Comparison of ENCODE assay signal across 8 cellular contexts in the genomic region with DNA sequence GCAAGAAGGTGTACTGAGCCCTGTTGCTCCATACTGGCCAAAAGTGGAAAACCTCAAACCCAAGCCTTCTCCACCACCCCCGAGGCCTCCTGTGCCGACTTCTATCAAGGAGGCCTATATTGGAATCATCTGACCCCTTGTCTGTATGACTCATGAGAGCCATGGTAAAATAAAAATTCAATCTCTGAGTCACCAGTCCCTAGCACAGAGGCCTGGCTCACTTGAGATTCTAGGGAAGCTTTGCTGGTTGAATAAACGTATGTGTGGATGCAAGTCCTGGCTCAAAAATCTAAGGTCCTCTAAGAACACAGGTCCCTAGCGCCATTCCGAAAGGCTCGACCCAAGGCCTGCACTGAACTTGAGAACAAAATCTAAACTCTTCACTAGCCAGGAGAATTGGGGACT. TPM values are rescaled to one million over a fixed set of nuclear protein-coding genes. Genes with fewer than 3 reads are reported as not detected.
A peak's percentile ranks its signal among the peaks of the same experiment; 100 is the strongest.
DNase-seq lines count a peak whose midpoint lies in the region; TF ChIP-seq lines count a peak whose summit lies in the region.

No MANE protein-coding gene starts in this region.

- H3K9me3 ChIP-seq in esophagus muscularis mucosa (no peaks in the 10 kb centered on the region), sigmoid colon (no peaks in the 10 kb centered on the region)

- in situ Hi-C loops in SK-MEL-5 (cut with HindIII; ENCODE audit: low pct_unique_long_range_greater_than_20kb, low sequenced_read_pairs) = no loop called here

- TF ChIP-seq EP300 in esophagus muscularis mucosa (IDR thresholded peaks at IDR 0.05) (no peak), sigmoid colon (IDR thresholded peaks at IDR 0.05) (no peak)

- H3K27me3 Mint-ChIP-seq in glutamatergic neuron (ENCODE audit: unreplicated experiment) = no peaks in the 10 kb centered on the region

- intact Hi-C loops in esophagus muscularis mucosa (cut with DNase I) = no loop called here
- intact Hi-C loops in sigmoid colon (cut with DNase I) = no loop called here

- H3K4me1 ChIP-seq in esophagus muscularis mucosa (peaks cover 19 to 72% (median 70%) of the 10 kb centered on the region in 4 donors), sigmoid colon (peaks cover 0 to 48% (median 39%) of the 10 kb centered on the region in 4 donors)

- no peak for TF ChIP-seq POLR2A in esophagus muscularis mucosa (IDR thresholded peaks at IDR 0.05; ENCODE audit: low read depth)
- no peak for TF ChIP-seq POLR2A in sigmoid colon (IDR thresholded peaks at IDR 0.05)

- H3K27me3 ChIP-seq in esophagus muscularis mucosa (peaks cover 0 to 1% (median 0%) of the 10 kb centered on the region in 4 donors), sigmoid colon (no peaks in the 10 kb centered on the region)

- H3K27ac ChIP-seq in esophagus muscularis mucosa (replicated peaks in 1 of 4) = peak overlapping the region; percentile 84 to 86 (median 86)
- H3K27ac ChIP-seq in sigmoid colon = peak overlapping the region; percentile 59 to 86 (median 81)

- peak; percentile 87 for DNase-seq in EL
- DNase-seq in SK-MEL-5 (ENCODE audit: low read depth, low spot score) = peak; percentile 84
- peak; percentile 74 for DNase-seq in esophagus muscularis mucosa (ENCODE audit: extremely low spot score)
- no peak for DNase-seq in sigmoid colon
- DNase-seq in SW 1271 (lab: John Stamatoyannopoulos, UW) = no peak
- DNase-seq in glutamatergic neuron = no peak
- no peak for DNase-seq in NCI-H1436 treated with DMSO at 0.1 percent for 48 hours (lab: John Stamatoyannopoulos, UW)
- no peak for DNase-seq in NCI-H2227 treated with DMSO at 0.1 percent for 48 hours (lab: John Stamatoyannopoulos, UW)

- 71% methylated on average over 6 of the region's 6 CpGs for WGBS in esophagus muscularis mucosa
- 78 to 87% methylated on average over 6 of the region's 6 CpGs for WGBS in sigmoid colon, 2 donors

- no peak overlapping the region for H3K4me3 ChIP-seq in esophagus muscularis mucosa
- no peak overlapping the region for H3K4me3 ChIP-seq in sigmoid colon

- H3K9me3 Mint-ChIP-seq in glutamatergic neuron (ENCODE audit: unreplicated experiment) = no peaks in the 10 kb centered on the region

- peaks cover 6% of the 10 kb centered on the region for H3K36me3 Mint-ChIP-seq in glutamatergic neuron (ENCODE audit: unreplicated experiment)

- TF ChIP-seq CTCF in esophagus muscularis mucosa (IDR thresholded peaks at IDR 0.05) (no peak), sigmoid colon (IDR thresholded peaks at IDR 0.05) (no peak), glutamatergic neuron (IDR thresholded peaks at IDR 0.05; ENCODE audit: partially characterized antibody, unreplicated experiment) (no peak)

- H3K36me3 ChIP-seq in esophagus muscularis mucosa (peaks cover 0 to 27% (median 7%) of the 10 kb centered on the region in 4 donors), sigmoid colon (peaks cover 0 to 19% (median 3%) of the 10 kb centered on the region in 4 donors)

- H3K4me1 Mint-ChIP-seq in glutamatergic neuron (ENCODE audit: low read depth, unreplicated experiment) = peaks cover 2% of the 10 kb centered on the region

- no peak overlapping the region for H3K27ac Mint-ChIP-seq in glutamatergic neuron (ENCODE audit: unreplicated experiment)

- H3K4me3 Mint-ChIP-seq in glutamatergic neuron (ENCODE audit: unreplicated experiment) = no peak overlapping the region

RNA-seq across cellular contexts. Expression of a gene that starts 15.0 kb away (rescaled TPM):
- total RNA-seq in SK-MEL-5 (2014; rRNA removed; shearing (Covaris generic)) = 65.8 and 77.3 TPM in 2 replicates
- polyA plus RNA-seq in SK-MEL-5 (2015; cell fraction: cytosol; rRNA removed) = 46.0 and 59.3 TPM in 2 replicates
- 7.4 and 21.3 TPM in 2 replicates for polyA plus RNA-seq in SK-MEL-5 (2015; cell fraction: nucleus; rRNA removed)
- 10 to 100 TPM; 49.7 to 68.8 (median 64.0) TPM for total RNA-seq in esophagus muscularis mucosa
- total RNA-seq in sigmoid colon = 10 to 100 TPM; 32.5 to 51.0 (median 45.1) TPM
- polyA plus RNA-seq in sigmoid colon = 10 to 100 TPM; 54.7 to 65.2 (median 64.2) TPM
- 32.7 TPM for total RNA-seq in glutamatergic neuron (ENCODE audit: unreplicated experiment)

RNA-seq across cellular contexts. Expression of a gene that starts 50.2 kb away (rescaled TPM):
- 2.1 and 3.1 TPM in 2 replicates for total RNA-seq in SK-MEL-5 (2014; rRNA removed; shearing (Covaris generic))
- polyA plus RNA-seq in SK-MEL-5 (2015; cell fraction: cytosol; rRNA removed) = 2.7 and 6.9 TPM in 2 replicates
- 12.1 and 44.0 TPM in 2 replicates for polyA plus RNA-seq in SK-MEL-5 (2015; cell fraction: nucleus; rRNA removed)
- total RNA-seq in esophagus muscularis mucosa (1 to 10 TPM; 2.5 to 7.1 (median 3.7) TPM), sigmoid colon (1 to 10 TPM; 2.5 to 6.8 (median 3.7) TPM), glutamatergic neuron (ENCODE audit: unreplicated experiment) (9.6 TPM)
- polyA plus RNA-seq in sigmoid colon = 1 to 10 TPM; 5.1 to 5.4 (median 5.4) TPM

Comparison
In these comparisons a context has a peak if more than half of its experiments do, and no peak if none do; other contexts are left out.
1. DNase-seq: peak in EL (single experiment), SK-MEL-5 (single experiment) and esophagus muscularis mucosa (single experiment); none in sigmoid colon (single experiment), SW 1271 (0 of 2), glutamatergic neuron (single experiment), NCI-H1436 treated with DMSO at 0.1 percent for 48 hours (single experiment) and NCI-H2227 treated with DMSO at 0.1 percent for 48 hours (single experiment).